In the genomic region with DNA sequence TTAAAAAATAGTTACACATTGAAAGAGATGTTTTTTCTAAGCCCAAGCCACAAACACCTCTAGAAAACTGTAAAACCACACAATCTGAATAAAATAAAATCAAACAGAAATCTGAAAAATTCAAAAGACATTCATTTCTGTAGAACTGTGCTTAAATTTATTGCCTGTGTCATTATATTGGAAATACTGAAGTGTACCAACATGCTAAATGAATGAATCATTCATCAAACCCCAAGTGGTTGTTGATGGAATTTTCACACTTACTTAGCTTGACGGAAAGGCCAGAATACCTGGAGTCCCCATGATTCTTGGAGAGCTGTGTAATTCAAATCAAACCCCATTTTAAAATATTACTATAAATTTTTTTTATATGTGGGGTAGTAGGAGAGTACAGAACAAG, we compare ENCODE assay signal across 12 cellular contexts. TPM values are rescaled to one million over a fixed set of nuclear protein-coding genes. Genes with fewer than 3 reads are reported as not detected.
A peak's percentile ranks its signal among the peaks of the same experiment; 100 is the strongest.
DNase-seq lines count a peak whose midpoint lies in the region; ATAC-seq, FAIRE-seq and TF ChIP-seq lines count a peak whose summit lies in the region.
"Had no signal": no experiment of that assay in that cellular context is flagged by ENCODE, and none has a peak within 500 bp of the region (broad histone marks: within the 10 kb centered on the region; RNA-seq: fewer than 3 reads in every experiment).

No MANE protein-coding gene starts in this region.

- H3K27ac Mint-ChIP-seq in astrocyte (ENCODE audit: unreplicated experiment): no peak overlapping the region
- no peak overlapping the region for H3K27ac Mint-ChIP-seq in activated T-helper 2 cell treated with anti-CD3 and anti-CD28 coated beads, Interferon-gamma antibody, Interleukin-2, Interleukin-4, amounts not matched to agents 10 μg/mL and 5 μg/mL and 100 μg/mL, durations not matched to agents 14 hours and 24 hours and 36 hours
- no peak overlapping the region for H3K27ac Mint-ChIP-seq in activated CD4-positive, alpha-beta T cell treated with anti-CD3 and anti-CD28 coated beads, Interleukin-2, amount 10 ng/mL, durations not matched to agents 24 days and 14 days
- H3K27ac Mint-ChIP-seq: memory B cell had no signal

- no peaks in the 10 kb centered on the region for H3K27me3 Mint-ChIP-seq in astrocyte (ENCODE audit: low read depth, unreplicated experiment)
- H3K27me3 Mint-ChIP-seq in activated T-helper 2 cell treated with anti-CD3 and anti-CD28 coated beads, Interferon-gamma antibody, Interleukin-2, Interleukin-4, amounts not matched to agents 10 μg/mL and 5 μg/mL and 100 μg/mL, durations not matched to agents 14 hours and 24 hours and 36 hours (ENCODE audit: low read depth): peaks cover 49% of the 10 kb centered on the region
- H3K27me3 Mint-ChIP-seq in activated CD4-positive, alpha-beta T cell treated with anti-CD3 and anti-CD28 coated beads, Interleukin-2, amount 10 ng/mL, durations not matched to agents 24 days and 14 days: peaks cover 45% of the 10 kb centered on the region

- H2AFZ ChIP-seq in astrocyte (ENCODE audit: low read depth, low read length): no peak overlapping the region

- peak; percentile 19 to 28 for DNase-seq in A549 (ENCODE audit: low read depth in 1 of 2, low spot score in 1 of 2)
- peak; percentile 58 for DNase-seq in astrocyte (ENCODE audit: low read depth)
- DNase-seq in left lung: no peak
- no peak for DNase-seq in activated T-helper 2 cell treated with anti-CD3 and anti-CD28 coated beads, Interferon-gamma antibody, Interleukin-2, Interleukin-4, amounts not matched to agents 10 μg/mL and 5 μg/mL and 100 μg/mL, durations not matched to agents 14 hours and 24 hours and 36 hours (ENCODE audit: low spot score)
- no peak for DNase-seq in activated effector memory CD4-positive, alpha-beta T cell treated with Interleukin-2 at 50 U/mL for 16 hours
- no peak for DNase-seq in activated CD4-positive, alpha-beta T cell treated with anti-CD3 and anti-CD28 coated beads, Interleukin-2, amount 10 ng/mL, durations not matched to agents 24 days and 14 days
- DNase-seq: activated CD4-positive, alpha-beta T cell treated with anti-CD3 and anti-CD28 coated beads, Interleukin-2, amount 50 U/mL, for 1 hour; cerebellar nuclear complex; DND-41 had no signal

- no peak overlapping the region for H3K27ac ChIP-seq in A549
- H3K27ac ChIP-seq in HEK293 (ENCODE audit: extremely low read depth, low read depth, low read length): no peak overlapping the region
- no peak overlapping the region for H3K27ac ChIP-seq in astrocyte (ENCODE audit: low read depth, low read length)
- no peak overlapping the region for H3K27ac ChIP-seq in left lung

- H3K4me2 ChIP-seq in A549 (peak overlapping the region; percentile 86), astrocyte (ENCODE audit: low read length) (peak overlapping the region; percentile 86)

- POLR2A ChIA-PET in A549 (lab: Yijun Ruan, JAX): no interaction called here
- POLR2A ChIA-PET in HEK293 (lab: Yijun Ruan, JAX): interaction anchor here (0.5 to 1.2 kb wide), 2 partner anchors 9 to 18 kb away, joined by 3 to 6 read pairs; no protein-coding TSS in a partner anchor

- H3K4me3 ChIP-seq in A549 (no peak overlapping the region), HEK293 (ENCODE audit: low read depth, low read length) (no peak overlapping the region), astrocyte (ENCODE audit: insufficient read depth, low read depth, low read length) (peak overlapping the region; percentile 94), left lung (peak overlapping the region; percentile 54 to 68)

- peaks cover 77% of the 10 kb centered on the region for H3K79me2 ChIP-seq in astrocyte (ENCODE audit: insufficient read depth, low read length)

- H3K9ac ChIP-seq in astrocyte (ENCODE audit: low read length): no peak overlapping the region

- no peak for TF ChIP-seq POLR2A in A549 (IDR thresholded peaks at IDR 0.05; ENCODE audit: low read length)

- WGBS in A549 (ENCODE audit: missing lambda C conversion rate): 67% methylated on average over 1 of the region's 1 CpG

- H3K9me3 ChIP-seq in A549 (no peaks in the 10 kb centered on the region), HEK293 (ENCODE audit: control insufficient read depth, insufficient read depth, low read depth, low read length) (no peaks in the 10 kb centered on the region), astrocyte (ENCODE audit: insufficient read depth, low read depth, low read length) (no peaks in the 10 kb centered on the region), left lung (no peaks in the 10 kb centered on the region)

- no peaks in the 10 kb centered on the region for H3K36me3 ChIP-seq in HEK293 (ENCODE audit: control insufficient read depth in 2 of 2, insufficient read depth in 1 of 2, low read length in 2 of 2)
- no peaks in the 10 kb centered on the region for H3K36me3 ChIP-seq in astrocyte (ENCODE audit: insufficient read depth, low read length)
- no peaks in the 10 kb centered on the region for H3K36me3 ChIP-seq in left lung

- FAIRE-seq in A549 (lab: Jason Lieb, UNC) (no peak), astrocyte (lab: Jason Lieb, UNC) (no peak)

- no peaks in the 10 kb centered on the region for H3K36me3 Mint-ChIP-seq in astrocyte (ENCODE audit: low read depth, unreplicated experiment)
- H3K36me3 Mint-ChIP-seq in activated T-helper 2 cell treated with anti-CD3 and anti-CD28 coated beads, Interferon-gamma antibody, Interleukin-2, Interleukin-4, amounts not matched to agents 10 μg/mL and 5 μg/mL and 100 μg/mL, durations not matched to agents 14 hours and 24 hours and 36 hours (ENCODE audit: low read depth): no peaks in the 10 kb centered on the region
- H3K36me3 Mint-ChIP-seq in activated CD4-positive, alpha-beta T cell treated with anti-CD3 and anti-CD28 coated beads, Interleukin-2, amount 10 ng/mL, durations not matched to agents 24 days and 14 days (ENCODE audit: low read depth): no peaks in the 10 kb centered on the region
- H3K36me3 Mint-ChIP-seq: memory B cell had no signal

- no peak for ATAC-seq in A549
- peak; percentile 6 for ATAC-seq in left lung
- no peak for ATAC-seq in HG02763 (IDR thresholded peaks at IDR 0.05; ENCODE audit: unreplicated experiment)

- peaks cover 52% of the 10 kb centered on the region for H3K4me1 ChIP-seq in A549
- H3K4me1 ChIP-seq in HEK293 (ENCODE audit: control insufficient read depth, insufficient read depth, low read length): peaks cover 38% of the 10 kb centered on the region
- H3K4me1 ChIP-seq in astrocyte (ENCODE audit: insufficient read depth, low read length): peaks cover 13% of the 10 kb centered on the region
- H3K4me1 ChIP-seq in left lung: peaks cover 18 to 23% of the 10 kb centered on the region in 2 donors

- H3K9me3 Mint-ChIP-seq in astrocyte (ENCODE audit: unreplicated experiment): no peaks in the 10 kb centered on the region
- H3K9me3 Mint-ChIP-seq in activated T-helper 2 cell treated with anti-CD3 and anti-CD28 coated beads, Interferon-gamma antibody, Interleukin-2, Interleukin-4, amounts not matched to agents 10 μg/mL and 5 μg/mL and 100 μg/mL, durations not matched to agents 14 hours and 24 hours and 36 hours: no peaks in the 10 kb centered on the region
- H3K9me3 Mint-ChIP-seq in activated CD4-positive, alpha-beta T cell treated with anti-CD3 and anti-CD28 coated beads, Interleukin-2, amount 10 ng/mL, durations not matched to agents 24 days and 14 days: no peaks in the 10 kb centered on the region
- H3K9me3 Mint-ChIP-seq: memory B cell had no signal

- no peak for TF ChIP-seq RAD21 in A549 (conservative IDR thresholded peaks at IDR 0.05 in 1 of 2, IDR thresholded peaks at IDR 0.05 in 1 of 2)

- H3K4me1 Mint-ChIP-seq in astrocyte (ENCODE audit: low read depth, unreplicated experiment): peaks cover 32% of the 10 kb centered on the region
- peaks cover 7% of the 10 kb centered on the region for H3K4me1 Mint-ChIP-seq in activated T-helper 2 cell treated with anti-CD3 and anti-CD28 coated beads, Interferon-gamma antibody, Interleukin-2, Interleukin-4, amounts not matched to agents 10 μg/mL and 5 μg/mL and 100 μg/mL, durations not matched to agents 14 hours and 24 hours and 36 hours (ENCODE audit: low read depth)
- H3K4me1 Mint-ChIP-seq in activated CD4-positive, alpha-beta T cell treated with anti-CD3 and anti-CD28 coated beads, Interleukin-2, amount 10 ng/mL, durations not matched to agents 24 days and 14 days: peaks cover 5% of the 10 kb centered on the region
- H3K4me1 Mint-ChIP-seq: memory B cell had no signal

- TF ChIP-seq CTCF in A549 (IDR thresholded peaks at IDR 0.05) (no peak), HEK293 (tag by site-specific recombination; IDR thresholded peaks at IDR 0.05) (no peak), astrocyte (IDR thresholded peaks at IDR 0.05; ENCODE audit: insufficient read depth, low read depth, low read length) (peak; percentile 15), left lung (IDR thresholded peaks at IDR 0.05) (peak in 1 of 2 donors; percentile 18)

- no peaks in the 10 kb centered on the region for H3K27me3 ChIP-seq in astrocyte (ENCODE audit: insufficient read depth, low read length)
- peaks cover 0 to 41% of the 10 kb centered on the region in 2 donors for H3K27me3 ChIP-seq in left lung

- H3K4me3 Mint-ChIP-seq in astrocyte (ENCODE audit: unreplicated experiment): peak overlapping the region; percentile 2
- no peak overlapping the region for H3K4me3 Mint-ChIP-seq in activated T-helper 2 cell treated with anti-CD3 and anti-CD28 coated beads, Interferon-gamma antibody, Interleukin-2, Interleukin-4, amounts not matched to agents 10 μg/mL and 5 μg/mL and 100 μg/mL, durations not matched to agents 14 hours and 24 hours and 36 hours (ENCODE audit: low read depth)
- no peak overlapping the region for H3K4me3 Mint-ChIP-seq in activated CD4-positive, alpha-beta T cell treated with anti-CD3 and anti-CD28 coated beads, Interleukin-2, amount 10 ng/mL, durations not matched to agents 24 days and 14 days
- H3K4me3 Mint-ChIP-seq: memory B cell had no signal

- CTCF ChIA-PET in A549 (lab: Yijun Ruan, JAX): interaction anchor here (1.2 to 1.7 kb wide), 3 partner anchors 25 to 415 kb away, joined by 3 to 8 read pairs (median 3); no protein-coding TSS in a partner anchor
- CTCF ChIA-PET in HEK293 (lab: Yijun Ruan, JAX): interaction anchor here (0.6 to 2.0 kb wide), 7 partner anchors 10 to 273 kb away, joined by 3 to 14 read pairs (median 3); no protein-coding TSS in a partner anchor

- peaks cover 41% of the 10 kb centered on the region for H4K20me1 ChIP-seq in astrocyte (ENCODE audit: insufficient read depth, low read length)

- intact Hi-C loops in left lung (cut with DNase I): no loop called here
- intact Hi-C loops in activated T-helper 2 cell treated with anti-CD3 and anti-CD28 coated beads, Interferon-gamma antibody, Interleukin-2, Interleukin-4, amounts not matched to agents 10 μg/mL and 5 μg/mL and 100 μg/mL, durations not matched to agents 14 hours and 24 hours and 36 hours (cut with micrococcal nuclease): loop anchor here (5.0 to 10.0 kb wide), 2 partner anchors 280 to 423 kb away; no protein-coding TSS in a partner anchor
- intact Hi-C loops in activated CD4-positive, alpha-beta T cell treated with anti-CD3 and anti-CD28 coated beads, Interleukin-2, amount 10 ng/mL, durations not matched to agents 24 days and 14 days (cut with micrococcal nuclease): no loop called here

- no peak for TF ChIP-seq EP300 in A549 (IDR thresholded peaks at IDR 0.05)

RNA-seq across cellular contexts. Expression of a gene that starts 2.7 kb away (rescaled TPM):
- polyA plus RNA-seq in A549 (2011; rRNA removed) (7.6 and 10.1 TPM in 2 replicates), A549 (2017; fragmentation: RNase III; extraction: RNeasy Plus Mini Kit Qiagen cat#74134 plus additional on column Dnase treatment) (8.0 to 8.9 TPM (median 8.7 TPM) in 3 replicates)
- polyA plus RNA-seq in A549 (2012; cell fraction: cytosol; rRNA removed): 1.4 and 1.6 TPM in 2 replicates
- polyA plus RNA-seq in A549 (2012; cell fraction: nucleus; rRNA removed): 0.95 and 1.3 TPM in 2 replicates
- 7.1 and 9.1 TPM in 2 replicates for polyA minus RNA-seq in A549 (2011; rRNA and poly(A)+ RNA removed)
- total RNA-seq in astrocyte (15.9 and 21.7 TPM in 2 replicates), left lung (10 to 100 TPM; 52.6 to 69.1 TPM)
- 0.39 and 0.51 TPM in 2 replicates for total RNA-seq in activated T-helper 2 cell treated with anti-CD3 and anti-CD28 coated beads, Interferon-gamma antibody, Interleukin-2, Interleukin-4, amounts not matched to agents 10 μg/mL and 5 μg/mL and 100 μg/mL, durations not matched to agents 14 hours and 24 hours and 36 hours
- total RNA-seq in activated CD4-positive, alpha-beta T cell treated with anti-CD3 and anti-CD28 coated beads, Interleukin-2, amount 10 ng/mL, durations not matched to agents 24 days and 14 days: 0.09 and 0.30 TPM in 2 replicates

Comparison
In these comparisons a context has a peak if more than half of its experiments do, and no peak if none do; other contexts are left out.
1. DNase-seq: peak in A549 (2 of 2) and astrocyte (single experiment); none in left lung (0 of 2), activated T-helper 2 cell treated with anti-CD3 and anti-CD28 coated beads, Interferon-gamma antibody, Interleukin-2, Interleukin-4, amounts not matched to agents 10 μg/mL and 5 μg/mL and 100 μg/mL, durations not matched to agents 14 hours and 24 hours and 36 hours (single experiment), activated effector memory CD4-positive, alpha-beta T cell treated with Interleukin-2 at 50 U/mL for 16 hours (single experiment) and activated CD4-positive, alpha-beta T cell treated with anti-CD3 and anti-CD28 coated beads, Interleukin-2, amount 10 ng/mL, durations not matched to agents 24 days and 14 days (single experiment).
2. H3K4me3 ChIP-seq: peak in astrocyte (single experiment) and left lung (2 of 2); none in A549 (single experiment) and HEK293 (single experiment).
3. RNA of a gene that starts 2.7 kb away (total RNA-seq): 52.6 to 69.1 TPM in left lung and 15.9 to 21.7 TPM in astrocyte; 0.39 to 0.51 TPM in activated T-helper 2 cell treated with anti-CD3 and anti-CD28 coated beads, Interferon-gamma antibody, Interleukin-2, Interleukin-4, amounts not matched to agents 10 μg/mL and 5 μg/mL and 100 μg/mL, durations not matched to agents 14 hours and 24 hours and 36 hours and 0.09 to 0.30 TPM in activated CD4-positive, alpha-beta T cell treated with anti-CD3 and anti-CD28 coated beads, Interleukin-2, amount 10 ng/mL, durations not matched to agents 24 days and 14 days; every median in the first group is over 10 times any median in the second.